Comparison of ENCODE assay signal across 1 cellular context in genomic region chr4:40182041-40182440, GRCh38.
A peak's percentile ranks its signal among the peaks of the same experiment; 100 is the strongest.
TF ChIP-seq lines count a peak whose summit lies in the region.

No MANE protein-coding gene starts in this region.

TF ChIP-seq in GM12878, 131 proteins besides CTCF, POLR2A, EP300 and RAD21:
- TF ChIP-seq IRF3 (IDR thresholded peaks at IDR 0.05) (no peak), USF1 (IDR thresholded peaks at IDR 0.05; ENCODE audit: borderline replicate concordance, extremely low read length, insufficient read depth, low read depth, low read length) (no peak), ZNF217 (IDR thresholded peaks at IDR 0.05) (no peak), ETV6 (conservative IDR thresholded peaks at IDR 0.05 in 1 of 2, IDR thresholded peaks at IDR 0.05 in 1 of 2; ENCODE audit: borderline replicate concordance in 1 of 2, low read depth in 1 of 2) (0 out of 4 replicates have a peak, but pooled peaks of 1 of the 2 experiments have one; percentile 11)
TF ChIP-seq in GM12878: peak in this region for 1.
